ENCODE assay signal across 9 cellular contexts in the genomic region with DNA sequence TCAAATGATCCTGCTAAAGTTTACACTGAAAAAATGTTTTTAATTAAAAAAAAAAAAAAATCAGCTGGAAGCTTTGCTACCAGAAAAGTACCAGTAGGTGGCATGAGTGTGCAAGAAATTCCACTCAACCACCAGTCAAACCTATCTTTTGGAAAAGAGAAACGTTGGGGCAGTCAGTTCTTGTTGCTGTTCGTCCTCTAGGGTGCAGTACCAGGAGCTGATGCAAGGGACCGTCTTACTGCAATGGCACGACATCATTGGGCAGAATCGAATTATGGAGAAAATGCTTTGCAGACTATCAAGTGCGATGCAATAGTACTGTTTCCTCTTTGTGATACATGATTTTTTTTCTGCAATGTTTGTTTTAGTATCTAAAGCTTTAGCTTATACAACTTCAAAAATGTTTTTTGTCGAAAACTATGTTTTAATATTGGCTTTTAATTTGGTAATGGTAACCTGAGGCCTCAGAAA. TPM values are rescaled to one million over a fixed set of nuclear protein-coding genes. Genes with fewer than 3 reads are reported as not detected.
A peak's percentile ranks its signal among the peaks of the same experiment; 100 is the strongest.
DNase-seq lines count a peak whose midpoint lies in the region; ATAC-seq and TF ChIP-seq lines count a peak whose summit lies in the region.
"Had no signal": no experiment of that assay in that cellular context is flagged by ENCODE, and none has a peak within 500 bp of the region (broad histone marks: within the 10 kb centered on the region; RNA-seq: fewer than 3 reads in every experiment).

No MANE protein-coding gene starts in this region.

- peaks cover 0 to 5% of the 10 kb centered on the region in 2 donors for H3K36me3 ChIP-seq in adrenal gland (replicated peaks in 1 of 2)

- H3K9me3 ChIP-seq in adrenal gland (replicated peaks in 1 of 3): no peaks in the 10 kb centered on the region
- H3K9me3 ChIP-seq: BLaER1 treated with 17β-estradiol and CSF1 and Interleukin-3, amounts not matched to agents 10 nM and 100 nM had no signal

- H3K4me1 ChIP-seq in adrenal gland (replicated peaks in 1 of 2): peaks cover 0 to 9% of the 10 kb centered on the region in 2 donors

- no peaks in the 10 kb centered on the region for H3K27me3 ChIP-seq in adrenal gland
- H3K27me3 ChIP-seq: BLaER1 treated with 17β-estradiol and CSF1 and Interleukin-3, amounts not matched to agents 10 nM and 100 nM had no signal

- no peak overlapping the region for H3K4me3 ChIP-seq in adrenal gland
- no peak overlapping the region for H3K4me3 ChIP-seq in retinal pigment epithelial cell (ENCODE audit: low read length)
- H3K4me3 ChIP-seq: BLaER1 treated with 17β-estradiol and CSF1 and Interleukin-3, amounts not matched to agents 10 nM and 100 nM had no signal

- WGBS in adrenal gland, 4 donors: 18 to 22% (median 20%) methylated on average over 7 of the region's 7 CpGs

- peak overlapping the region in 1 of 5 donors; percentile 0 for H3K27ac ChIP-seq in adrenal gland
- H3K27ac ChIP-seq: BLaER1 treated with 17β-estradiol and CSF1 and Interleukin-3, amounts not matched to agents 10 nM and 100 nM had no signal

- peak; percentile 75 to 97 (median 88) for TF ChIP-seq CTCF in adrenal gland (IDR thresholded peaks at IDR 0.05)
- peak; percentile 86 for TF ChIP-seq CTCF in retinal pigment epithelial cell (conservative IDR thresholded peaks at IDR 0.05; ENCODE audit: low read depth, low read length)

- intact Hi-C loops in adrenal gland (cut with DNase I): loop anchor here (5.0 to 10.0 kb wide), 2 partner anchors 540 to 547 kb away; no protein-coding TSS in a partner anchor
- intact Hi-C loops in left cardiac atrium (cut with DNase I): loop anchor here (5.0 to 10.0 kb wide), 3 partner anchors 37 to 542 kb away; no protein-coding TSS in a partner anchor

- TF ChIP-seq POLR2A in adrenal gland (IDR thresholded peaks at IDR 0.05): no peak

- DNase-seq in activated T-cell treated with anti-CD3 and anti-CD28 coated beads for 1 hour (ENCODE audit: low read depth) (peak; percentile 24), NCI-H1417 (lab: John Stamatoyannopoulos, UW) (peak; percentile 66 to 92 (median 82)), adrenal gland (peak; percentile 55 to 86 (median 78)), left cardiac atrium (peak; percentile 40), retinal pigment epithelial cell (ENCODE audit: low read depth) (peak; percentile 80)
- DNase-seq in activated T-cell treated with anti-CD3 and anti-CD28 coated beads, Interleukin-2, amount 50 U/mL, for 1 hour: no peak

- ATAC-seq in HG02840 (IDR thresholded peaks at IDR 0.05; ENCODE audit: low FRiP score, unreplicated experiment): peak; percentile 72
- peak; percentile 99 for ATAC-seq in SK-N-SH treated with all-trans-retinoic acid at 6 μM for 48 hours
- peak; percentile 88 to 96 for ATAC-seq in left cardiac atrium

TF ChIP-seq in SK-N-SH treated with all-trans-retinoic acid at 6 μM for 48 hours, 23 proteins besides CTCF, POLR2A, EP300 and RAD21:
- TF ChIP-seq ZNF565 (CRISPR knock-in tag; conservative IDR thresholded peaks at IDR 0.05; ENCODE audit: low read depth) (0 out of 2 replicates have a peak, but pooled peaks have one; percentile 38), GLIS3 (CRISPR knock-in tag; IDR thresholded peaks at IDR 0.05) (0 out of 2 replicates have a peak, but pooled peaks have one; percentile 21), ZNF8 (CRISPR knock-in tag; IDR thresholded peaks at IDR 0.05) (peak; percentile 41; the same call in 1 of the 2 replicates), ISL1 (CRISPR knock-in tag; IDR thresholded peaks at IDR 0.05) (0 out of 2 replicates have a peak, but pooled peaks have one; percentile 17), ZFP3 (CRISPR knock-in tag; IDR thresholded peaks at IDR 0.05) (no peak; the same call in 1 of the 2 replicates), CSDC2 (CRISPR knock-in tag; IDR thresholded peaks at IDR 0.05) (peak; percentile 27; the same call in 1 of the 2 replicates), ARNTL (CRISPR knock-in tag; IDR thresholded peaks at IDR 0.05; ENCODE audit: borderline replicate concordance, low read depth) (no peak)

RNA-seq across cellular contexts. Expression of a gene that starts 18.3 kb away (rescaled TPM):
- 100 to 1,000 TPM in 4 of 8 donors, 10 to 100 TPM in 4; 79.0 to 135 (median 95.4) TPM for total RNA-seq in adrenal gland
- polyA plus RNA-seq in adrenal gland: 10 to 100 TPM; 58.5 to 85.0 (median 64.4) TPM
- 10 to 100 TPM; 54.0 to 55.2 TPM for total RNA-seq in left cardiac atrium
